ENCODE assay signal across 20 cellular contexts in the genomic region with DNA sequence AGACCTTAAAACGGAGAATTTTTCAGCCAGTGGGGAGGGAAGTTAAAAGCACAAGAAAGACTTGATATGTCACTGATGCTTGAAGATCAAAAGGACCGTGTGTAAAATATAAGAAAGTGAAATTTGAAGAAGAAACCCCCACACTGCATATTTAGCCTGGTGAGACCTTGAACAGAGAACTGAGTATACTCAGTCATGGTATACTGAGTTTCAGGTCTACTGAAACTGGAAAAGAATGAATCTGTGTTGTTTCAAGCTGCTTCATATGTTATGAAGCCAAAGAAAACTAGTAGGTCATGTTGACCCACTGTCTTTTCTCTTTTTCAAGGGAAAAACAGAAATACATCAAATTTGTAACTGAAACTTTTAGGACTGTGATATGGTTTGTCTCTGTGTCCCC.
DNase-seq lines count a peak whose midpoint lies in the region; ATAC-seq, FAIRE-seq and TF ChIP-seq lines count a peak whose summit lies in the region.
"Had no signal": no experiment of that assay in that cellular context is flagged by ENCODE, and none has a peak within 500 bp of the region (broad histone marks: within the 10 kb centered on the region; RNA-seq: fewer than 3 reads in every experiment).

No MANE protein-coding gene starts in this region.

- WGBS in pancreas, 2 donors = 43 to 47% methylated on average over 2 of the region's 2 CpGs

- no peak overlapping the region for H3K4me3 ChIP-seq in MM.1S (ENCODE audit: low read length)
- H3K4me3 ChIP-seq in pancreas = no peak overlapping the region
- H3K4me3 ChIP-seq: mucosa of descending colon, sigmoid colon had no signal

- no peaks in the 10 kb centered on the region for H3K9me2 ChIP-seq in MM.1S (replicated peaks; ENCODE audit: insufficient read depth, low read length)

- no peak for TF ChIP-seq CTCF in MM.1S (IDR thresholded peaks at IDR 0.05; ENCODE audit: low read length)
- no peak for TF ChIP-seq CTCF in pancreas (IDR thresholded peaks at IDR 0.05)

- no peak for FAIRE-seq in pancreas (lab: Jason Lieb, UNC)
- FAIRE-seq: G401.6, H54 had no signal

- H3K36me3 ChIP-seq in MM.1S (replicated peaks; ENCODE audit: insufficient read depth, low read length) = no peaks in the 10 kb centered on the region
- no peaks in the 10 kb centered on the region for H3K36me3 ChIP-seq in pancreas
- H3K36me3 ChIP-seq: brain microvascular endothelial cell, sigmoid colon had no signal

- DNase-seq in MM.1S (peak; percentile 58), kidney glomerular epithelial cell (lab: John Stamatoyannopoulos, UW) (no peak), NCI-H524 treated with DMSO at 0.1 percent for 48 hours (lab: John Stamatoyannopoulos, UW) (no peak), T1000 (lab: John Stamatoyannopoulos, UW) (no peak), pancreas (no peak)
- DNase-seq: activated T-cell treated with anti-CD3 and anti-CD28 coated beads for 4 hours; brain microvascular endothelial cell; effector CD4-positive, alpha-beta T cell; hippocampal formation; left cardiac atrium; mucosa of descending colon; NCI-H1092; SHP77; sigmoid colon; stimulated activated CD4-positive, alpha-beta T cell treated with anti-CD3 and anti-CD28 coated beads, Interleukin-4, amount 100 ng/mL, for 4 hours had no signal

- no peak overlapping the region for H3K9ac ChIP-seq in MM.1S (ENCODE audit: low read length)

- peak overlapping the region; percentile 11; the same call in 1 of the 2 replicates for H3K4me2 ChIP-seq in MM.1S (ENCODE audit: low read depth, low read length)

- no peaks in the 10 kb centered on the region for H3K4me1 ChIP-seq in MM.1S (ENCODE audit: low read length)
- H3K4me1 ChIP-seq in pancreas = no peaks in the 10 kb centered on the region
- H3K4me1 ChIP-seq: sigmoid colon had no signal

- H4K20me1 ChIP-seq in MM.1S (ENCODE audit: insufficient read depth, low read length) = no peaks in the 10 kb centered on the region

- intact Hi-C loops in pancreas (cut with DNase I) = no loop called here

- ATAC-seq in GM18858 (IDR thresholded peaks at IDR 0.05; ENCODE audit: unreplicated experiment) (peak; percentile 91), GM21529 (IDR thresholded peaks at IDR 0.05; ENCODE audit: unreplicated experiment) (peak; percentile 63), HG03039 (IDR thresholded peaks at IDR 0.05; ENCODE audit: unreplicated experiment) (peak; percentile 64), pancreas (no peak)
- ATAC-seq: left cardiac atrium, mucosa of descending colon had no signal

- H3K79me2 ChIP-seq in MM.1S (ENCODE audit: low read length) = no peaks in the 10 kb centered on the region

- no peak overlapping the region for H2AFZ ChIP-seq in MM.1S (ENCODE audit: low read length)

- H3K27me3 ChIP-seq in MM.1S (replicated peaks; ENCODE audit: insufficient read depth, low read length) (no peaks in the 10 kb centered on the region), pancreas (no peaks in the 10 kb centered on the region)
- H3K27me3 ChIP-seq: brain microvascular endothelial cell, sigmoid colon had no signal

- H3F3A ChIP-seq in MM.1S (ENCODE audit: insufficient read depth, low read length) = no peaks in the 10 kb centered on the region

- H3K27ac ChIP-seq in MM.1S (ENCODE audit: low read length) = no peak overlapping the region
- no peak overlapping the region for H3K27ac ChIP-seq in pancreas
- H3K27ac ChIP-seq: brain microvascular endothelial cell, sigmoid colon had no signal

- H3K9me3 ChIP-seq in MM.1S (replicated peaks; ENCODE audit: insufficient read depth, low read length) (no peaks in the 10 kb centered on the region), pancreas (no peaks in the 10 kb centered on the region)

Comparison
In these comparisons a context has a peak if more than half of its experiments do, and no peak if none do; other contexts are left out.
1. ATAC-seq: peak in GM18858 (single experiment), GM21529 (single experiment) and HG03039 (single experiment); none in pancreas (0 of 4).